26 cellular contexts compared by ENCODE assay signal in the genomic region with DNA sequence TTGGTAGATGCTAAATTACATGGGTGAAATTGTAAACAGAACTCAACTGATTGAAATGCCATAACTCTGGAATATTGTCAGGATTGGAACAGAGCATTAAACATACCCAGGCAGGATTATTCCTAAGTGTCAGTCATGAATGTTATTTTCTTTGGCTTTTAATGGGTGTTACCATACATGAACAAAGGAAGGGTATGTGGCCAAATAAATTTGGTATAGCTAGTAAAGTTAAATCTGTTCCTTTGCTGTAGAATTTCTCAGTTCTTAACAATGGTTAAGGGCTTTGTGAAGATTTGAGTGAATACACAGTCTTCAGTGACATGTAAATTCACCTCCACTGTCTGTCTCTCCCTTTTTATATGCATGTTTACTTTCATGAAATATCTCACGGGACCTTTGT.
"Had no signal": no experiment of that assay in that cellular context is flagged by ENCODE, and none has a peak within 500 bp of the region (broad histone marks: within the 10 kb centered on the region; RNA-seq: fewer than 3 reads in every experiment).

No MANE protein-coding gene starts in this region.

- DNase-seq: activated effector memory CD4-positive, alpha-beta T cell treated with anti-CD3 and anti-CD28 coated beads, Interleukin-2, amount 50 U/mL, for 16 hours; activated effector memory CD4-positive, alpha-beta T cell treated with Interleukin-2 at 50 U/mL for 16 hours; activated gamma-delta T cell; activated gamma-delta T cell treated with Interleukin-2 at 50 U/mL for 16 hours; activated naive CD4-positive, alpha-beta T cell; activated naive CD4-positive, alpha-beta T cell treated with anti-CD3 and anti-CD28 coated beads for 36 hours; activated naive CD4-positive, alpha-beta T cell treated with anti-CD3 and anti-CD28 coated beads, Interleukin-2, amount 10 ng/mL, durations not matched to agents 7 days and 5 days; activated naive CD4-positive, alpha-beta T cell treated with anti-CD3 and anti-CD28 coated beads, Interleukin-2, amount 50 U/mL, for 16 hours; activated naive CD4-positive, alpha-beta T cell treated with Interleukin-2 at 50 U/mL for 16 hours; activated naive CD8-positive, alpha-beta T cell treated with anti-CD3 and anti-CD28 coated beads for 36 hours; activated naive CD8-positive, alpha-beta T cell treated with anti-CD3 and anti-CD28 coated beads, Interleukin-2, amount 10 ng/mL, durations not matched to agents 7 days and 5 days; activated naive CD8-positive, alpha-beta T cell treated with anti-CD3 and anti-CD28 coated beads, Interleukin-2, amount 50 U/mL, for 24 hours; activated T-cell treated with anti-CD3 and anti-CD28 coated beads, Interleukin-2, amount 50 U/mL, for 24 hours; activated T-cell treated with anti-CD3 and anti-CD28 coated beads, Interleukin-2, amount 50 U/mL, for 4 hours; activated T-cell treated with anti-CD3 and anti-CD28 coated beads, Interleukin-2, amount 50 U/mL, for 48 hours; activated T-cell treated with anti-CD3 and anti-CD28 coated beads, Interleukin-2, amount 50 U/mL, for 72 hours; adrenal gland; amniotic stem cell; amygdala; anterior cingulate cortex; aorta; body of pancreas; brain microvascular endothelial cell; caudate nucleus; central memory CD4-positive, alpha-beta T cell; cerebellar nuclear complex had no signal
